ENCODE assay signal across 1 cellular context in genomic region chr1:155082301-155082940, GRCh38.
TF ChIP-seq lines count a peak whose summit lies in the region.

No MANE protein-coding gene starts in this region.

TF ChIP-seq in A549, 52 proteins besides CTCF, POLR2A, EP300 and RAD21 (continued from another document):
- TF ChIP-seq HES2 (IDR thresholded peaks at IDR 0.05) (no peak), RARB (CRISPR knock-in tag; IDR thresholded peaks at IDR 0.05) (no peak), SREBF2 (IDR thresholded peaks at IDR 0.05) (no peak)
TF ChIP-seq in A549: peak in this region for 0.
